Comparison of ENCODE assay signal across 8 cellular contexts in genomic region chr6:73798592-73798991, GRCh38.
A peak's percentile ranks its signal among the peaks of the same experiment; 100 is the strongest.
DNase-seq lines count a peak whose midpoint lies in the region; ATAC-seq and TF ChIP-seq lines count a peak whose summit lies in the region.

No MANE protein-coding gene starts in this region.

- no peak overlapping the region for H2AFZ ChIP-seq in neural progenitor cell (replicated peaks)

- H3K27ac Mint-ChIP-seq in neural progenitor cell = no peak overlapping the region
- no peak overlapping the region for H3K27ac Mint-ChIP-seq in activated naive CD4-positive, alpha-beta T cell treated with anti-CD3 and anti-CD28 coated beads, Interleukin-2, amount 10 ng/mL, durations not matched to agents 7 days and 5 days

- no peaks in the 10 kb centered on the region for H3K27me3 ChIP-seq in neural progenitor cell

- peaks cover 3% of the 10 kb centered on the region for H3K4me1 Mint-ChIP-seq in neural progenitor cell
- no peaks in the 10 kb centered on the region for H3K4me1 Mint-ChIP-seq in activated naive CD4-positive, alpha-beta T cell treated with anti-CD3 and anti-CD28 coated beads, Interleukin-2, amount 10 ng/mL, durations not matched to agents 7 days and 5 days

- H3K36me3 Mint-ChIP-seq in neural progenitor cell = no peaks in the 10 kb centered on the region
- peaks cover 4% of the 10 kb centered on the region for H3K36me3 Mint-ChIP-seq in activated naive CD4-positive, alpha-beta T cell treated with anti-CD3 and anti-CD28 coated beads, Interleukin-2, amount 10 ng/mL, durations not matched to agents 7 days and 5 days

- H3K27ac ChIP-seq in VCaP = no peak overlapping the region
- H3K27ac ChIP-seq in neural progenitor cell = no peak overlapping the region

- CTCF ChIA-PET in activated naive CD4-positive, alpha-beta T cell treated with anti-CD3 and anti-CD28 coated beads, Interleukin-2, amount 10 ng/mL, durations not matched to agents 7 days and 5 days (lab: Charles Lee) = no interaction called here

- H3K4me3 Mint-ChIP-seq in neural progenitor cell = no peak overlapping the region
- no peak overlapping the region for H3K4me3 Mint-ChIP-seq in activated naive CD4-positive, alpha-beta T cell treated with anti-CD3 and anti-CD28 coated beads, Interleukin-2, amount 10 ng/mL, durations not matched to agents 7 days and 5 days

- no peaks in the 10 kb centered on the region for H3K36me3 ChIP-seq in neural progenitor cell

- H3F3A ChIP-seq in neural progenitor cell (ENCODE audit: low read depth) = no peaks in the 10 kb centered on the region

- H3K4me3 ChIP-seq in AG09309 (ENCODE audit: control insufficient read depth, low read depth, low read length) (no peak overlapping the region), neural progenitor cell (no peak overlapping the region)

- no peaks in the 10 kb centered on the region for H3K9me3 ChIP-seq in neural progenitor cell (ENCODE audit: low read depth)

- no peaks in the 10 kb centered on the region for H3K4me1 ChIP-seq in neural progenitor cell

- H3K4me2 ChIP-seq in neural progenitor cell = no peak overlapping the region

- TF ChIP-seq CTCF in AG09309 (IDR thresholded peaks at IDR 0.05; ENCODE audit: control insufficient read depth, insufficient read depth, low read depth, low read length, missing control alignments) (peak; percentile 58), VCaP (conservative IDR thresholded peaks at IDR 0.05) (0 out of 2 replicates have a peak, but pooled peaks have one; percentile 14), neural progenitor cell (IDR thresholded peaks at IDR 0.05) (no peak)

- peak; percentile 85 for DNase-seq in AG09309 (ENCODE audit: low read depth)
- DNase-seq in iPS-NIHi11 (ENCODE audit: low spot score) = peak; percentile 44
- DNase-seq in neural progenitor cell (ENCODE audit: low spot score) = no peak
- no peak for DNase-seq in SK-N-DZ (ENCODE audit: low spot score)
- no peak for DNase-seq in activated naive CD4-positive, alpha-beta T cell treated with anti-CD3 and anti-CD28 coated beads, Interleukin-2, amount 10 ng/mL, durations not matched to agents 7 days and 5 days

- H4K20me1 ChIP-seq in neural progenitor cell (ENCODE audit: low read depth) = no peaks in the 10 kb centered on the region

- H3K9me3 Mint-ChIP-seq in neural progenitor cell = no peaks in the 10 kb centered on the region
- H3K9me3 Mint-ChIP-seq in activated naive CD4-positive, alpha-beta T cell treated with anti-CD3 and anti-CD28 coated beads, Interleukin-2, amount 10 ng/mL, durations not matched to agents 7 days and 5 days = no peaks in the 10 kb centered on the region

- peak; percentile 78 for ATAC-seq in GM19025 (IDR thresholded peaks at IDR 0.05; ENCODE audit: low read depth, unreplicated experiment)
- ATAC-seq in HG03103 (IDR thresholded peaks at IDR 0.05; ENCODE audit: low read depth, unreplicated experiment) = peak; percentile 83

- H3K79me2 ChIP-seq in neural progenitor cell (ENCODE audit: low read depth) = no peaks in the 10 kb centered on the region

- no peaks in the 10 kb centered on the region for H3K27me3 Mint-ChIP-seq in neural progenitor cell (ENCODE audit: insufficient read depth, low read depth)
- no peaks in the 10 kb centered on the region for H3K27me3 Mint-ChIP-seq in activated naive CD4-positive, alpha-beta T cell treated with anti-CD3 and anti-CD28 coated beads, Interleukin-2, amount 10 ng/mL, durations not matched to agents 7 days and 5 days

- H3K9ac ChIP-seq in neural progenitor cell = no peak overlapping the region

Comparison
In these comparisons a context has a peak if more than half of its experiments do, and no peak if none do; other contexts are left out.
1. DNase-seq: peak in AG09309 (single experiment) and iPS-NIHi11 (single experiment); none in neural progenitor cell (single experiment), SK-N-DZ (single experiment) and activated naive CD4-positive, alpha-beta T cell treated with anti-CD3 and anti-CD28 coated beads, Interleukin-2, amount 10 ng/mL, durations not matched to agents 7 days and 5 days (single experiment).